In genomic region chr14:53444677-53445312, GRCh38 we compare ENCODE assay signal across 1 cellular context.
TF ChIP-seq lines count a peak whose summit lies in the region.

No MANE protein-coding gene starts in this region.

TF ChIP-seq in IMR-90, 13 proteins besides CTCF, POLR2A, EP300 and RAD21:
- TF ChIP-seq MXI1 (IDR thresholded peaks at IDR 0.05; ENCODE audit: borderline replicate concordance, low read depth, low read length): no peak
- TF ChIP-seq NFE2L2 (IDR thresholded peaks at IDR 0.05; ENCODE audit: low read depth, low read length): no peak
- no peak for TF ChIP-seq RCOR1 (IDR thresholded peaks at IDR 0.05; ENCODE audit: insufficient replicate concordance, low read length)
- TF ChIP-seq SMC3 (IDR thresholded peaks at IDR 0.05; ENCODE audit: low read depth, low read length): no peak
- TF ChIP-seq ELK1 (IDR thresholded peaks at IDR 0.05; ENCODE audit: borderline replicate concordance, low read depth, low read length): no peak
- TF ChIP-seq RFX5 (IDR thresholded peaks at IDR 0.05; ENCODE audit: low read depth, low read length): no peak
- no peak for TF ChIP-seq FOS (IDR thresholded peaks at IDR 0.05; ENCODE audit: low read depth, low read length)
- no peak for TF ChIP-seq CEBPB (IDR thresholded peaks at IDR 0.05; ENCODE audit: low read depth, low read length)
